Comparison of ENCODE assay signal across 13 cellular contexts in the genomic region with DNA sequence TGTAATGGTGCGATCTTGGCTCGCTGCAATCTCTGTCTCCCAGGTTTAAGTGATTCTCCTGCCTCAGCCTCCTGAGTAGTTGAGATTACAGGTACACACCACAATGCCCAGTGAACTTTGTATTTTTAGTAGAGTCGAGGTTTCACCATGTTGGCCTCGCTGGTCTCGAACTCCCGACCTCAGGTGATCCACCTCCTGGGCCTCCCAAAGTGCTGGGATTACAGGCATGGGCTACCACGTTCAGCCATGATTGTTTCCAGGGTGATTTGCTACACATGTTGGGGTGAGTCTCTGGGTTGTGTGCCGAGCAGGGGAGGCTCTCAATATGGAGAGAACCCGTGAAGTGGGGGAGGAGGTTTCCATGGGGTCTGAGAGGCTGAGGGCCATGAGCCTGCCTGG. TPM values are rescaled to one million over a fixed set of nuclear protein-coding genes. Genes with fewer than 3 reads are reported as not detected.
DNase-seq lines count a peak whose midpoint lies in the region; ATAC-seq, FAIRE-seq and TF ChIP-seq lines count a peak whose summit lies in the region.
"Had no signal": no experiment of that assay in that cellular context is flagged by ENCODE, and none has a peak within 500 bp of the region (broad histone marks: within the 10 kb centered on the region; RNA-seq: fewer than 3 reads in every experiment).

No MANE protein-coding gene starts in this region.

- CTCF ChIA-PET in CD4-positive, alpha-beta memory T cell (lab: Charles Lee; ENCODE audit: partially characterized antibody) = interaction anchor here (1.0 to 4.5 kb wide), 3 partner anchors 9 to 19 kb away, joined by 5 to 29 read pairs (median 10); no protein-coding TSS in a partner anchor

- H3K4me3 Mint-ChIP-seq in CD4-positive, alpha-beta memory T cell = peak overlapping the region; percentile 98 to 100 (median 99)
- peak overlapping the region; percentile 98 for H3K4me3 Mint-ChIP-seq in activated naive CD4-positive, alpha-beta T cell treated with anti-CD3 and anti-CD28 coated beads, Interleukin-2, amount 50 U/mL, for 24 hours
- H3K4me3 Mint-ChIP-seq in naive thymus-derived CD8-positive, alpha-beta T cell = peak overlapping the region; percentile 92 to 100 (median 99)

- TF ChIP-seq POLR2A in GM12892 (IDR thresholded peaks at IDR 0.05; ENCODE audit: low read depth, low read length) = no peak

- no peaks in the 10 kb centered on the region for H3K27me3 Mint-ChIP-seq in CD4-positive, alpha-beta memory T cell
- H3K27me3 Mint-ChIP-seq in activated naive CD4-positive, alpha-beta T cell treated with anti-CD3 and anti-CD28 coated beads, Interleukin-2, amount 50 U/mL, for 24 hours = no peaks in the 10 kb centered on the region
- H3K27me3 Mint-ChIP-seq in naive thymus-derived CD8-positive, alpha-beta T cell = no peaks in the 10 kb centered on the region

- in situ Hi-C loops in brain microvascular endothelial cell (cut with HindIII; ENCODE audit: low pct_ligation_motif_present, low sequenced_read_pairs) = no loop called here

- peak overlapping the region; percentile 63 for H3K27ac ChIP-seq in CD4-positive, alpha-beta memory T cell (ENCODE audit: low read depth, low read length)
- H3K27ac ChIP-seq in brain microvascular endothelial cell = no peak overlapping the region

- peaks cover 0 to 4% (median 0%) of the 10 kb centered on the region in 8 donors for H3K9me3 Mint-ChIP-seq in CD4-positive, alpha-beta memory T cell
- no peaks in the 10 kb centered on the region for H3K9me3 Mint-ChIP-seq in activated naive CD4-positive, alpha-beta T cell treated with anti-CD3 and anti-CD28 coated beads, Interleukin-2, amount 50 U/mL, for 24 hours
- no peaks in the 10 kb centered on the region for H3K9me3 Mint-ChIP-seq in naive thymus-derived CD8-positive, alpha-beta T cell

- H3K9me3 ChIP-seq in CD4-positive, alpha-beta memory T cell (ENCODE audit: control insufficient read depth in 1 of 2, low read length in 2 of 2) = no peaks in the 10 kb centered on the region
- H3K9me3 ChIP-seq: SK-N-SH had no signal

- H3K27ac Mint-ChIP-seq in CD4-positive, alpha-beta memory T cell = peak overlapping the region; percentile 89 to 98 (median 97)
- peak overlapping the region; percentile 100 for H3K27ac Mint-ChIP-seq in activated naive CD4-positive, alpha-beta T cell treated with anti-CD3 and anti-CD28 coated beads, Interleukin-2, amount 50 U/mL, for 24 hours
- H3K27ac Mint-ChIP-seq in naive thymus-derived CD8-positive, alpha-beta T cell = peak overlapping the region; percentile 95 to 100 (median 96)

- H3K27me3 ChIP-seq in CD4-positive, alpha-beta memory T cell (ENCODE audit: insufficient read depth, low read length) = no peaks in the 10 kb centered on the region
- peaks cover 3% of the 10 kb centered on the region for H3K27me3 ChIP-seq in brain microvascular endothelial cell (replicated peaks)

- intact Hi-C loops in CD4-positive, alpha-beta memory T cell (cut with micrococcal nuclease) = loop anchor here (5.0 kb wide), 1 partner anchor 199 kb away; a partner anchor contains a TSS

- H3K4me1 ChIP-seq in CD4-positive, alpha-beta memory T cell (ENCODE audit: insufficient read depth, low read length) = peaks cover 63% of the 10 kb centered on the region

- peak; percentile 27 for FAIRE-seq in GM12892 (lab: Jason Lieb, UNC)

- no peak for ATAC-seq in naive thymus-derived CD8-positive, alpha-beta T cell
- no peak for ATAC-seq in HG03108 (IDR thresholded peaks at IDR 0.05; ENCODE audit: unreplicated experiment)

- H3K36me3 Mint-ChIP-seq in CD4-positive, alpha-beta memory T cell = peaks cover 49 to 63% of the 10 kb centered on the region in 2 donors
- H3K36me3 Mint-ChIP-seq in activated naive CD4-positive, alpha-beta T cell treated with anti-CD3 and anti-CD28 coated beads, Interleukin-2, amount 50 U/mL, for 24 hours = peaks cover 31% of the 10 kb centered on the region
- peaks cover 28 to 60% (median 53%) of the 10 kb centered on the region in 3 donors for H3K36me3 Mint-ChIP-seq in naive thymus-derived CD8-positive, alpha-beta T cell

- no peak for TF ChIP-seq CTCF in brain microvascular endothelial cell (IDR thresholded peaks at IDR 0.05; ENCODE audit: low read depth, low read length, missing control alignments)

- peak overlapping the region; percentile 75 to 91 for H3K4me3 ChIP-seq in CD4-positive, alpha-beta memory T cell (ENCODE audit: low read length in 2 of 2)
- H3K4me3 ChIP-seq in brain microvascular endothelial cell (ENCODE audit: low read depth, low read length) = no peak overlapping the region

- peaks cover 9% of the 10 kb centered on the region for H3K36me3 ChIP-seq in CD4-positive, alpha-beta memory T cell (ENCODE audit: insufficient read depth, low read length)
- H3K36me3 ChIP-seq in brain microvascular endothelial cell (replicated peaks) = no peaks in the 10 kb centered on the region

- DNase-seq in CD4-positive, alpha-beta memory T cell = no peak
- DNase-seq in GM12892 (ENCODE audit: insufficient read length) (no peak), brain microvascular endothelial cell (no peak), medulla oblongata (ENCODE audit: extremely low spot score) (no peak)
- peak in 1 of 10 donors; percentile 60 for DNase-seq in naive thymus-derived CD8-positive, alpha-beta T cell
- DNase-seq: activated CD8-positive, alpha-beta memory T cell treated with anti-CD3 and anti-CD28 coated beads for 24 hours; anterior cingulate cortex; COR-L47; foreskin fibroblast; SK-N-SH; stimulated activated CD4-positive, alpha-beta T cell treated with anti-CD3 and anti-CD28 coated beads, Interleukin-4, amount 100 ng/mL, for 4 hours had no signal

- H3K4me1 Mint-ChIP-seq in CD4-positive, alpha-beta memory T cell = peaks cover 44 to 80% (median 57%) of the 10 kb centered on the region in 4 donors
- H3K4me1 Mint-ChIP-seq in activated naive CD4-positive, alpha-beta T cell treated with anti-CD3 and anti-CD28 coated beads, Interleukin-2, amount 50 U/mL, for 24 hours = peaks cover 68% of the 10 kb centered on the region
- H3K4me1 Mint-ChIP-seq in naive thymus-derived CD8-positive, alpha-beta T cell = peaks cover 47 to 81% (median 62%) of the 10 kb centered on the region in 4 donors

- POLR2A ChIA-PET in CD4-positive, alpha-beta memory T cell (lab: Charles Lee; ENCODE audit: partially characterized antibody) = interaction anchor here (0.6 to 22.7 kb wide), 7 partner anchors 8 to 287 kb away, joined by 3 to 547 read pairs (median 10); a partner anchor contains a TSS
- POLR2A ChIA-PET in naive thymus-derived CD8-positive, alpha-beta T cell (lab: Charles Lee) = interaction anchor here (1.2 to 23.1 kb wide), 3 partner anchors 10 to 14 kb away, joined by 9 to 562 read pairs (median 81); no protein-coding TSS in a partner anchor

RNA-seq across cellular contexts. Expression of a gene that starts 24.8 kb away (rescaled TPM):
- total RNA-seq in CD4-positive, alpha-beta memory T cell = 10 to 100 TPM; 42.8 to 48.7 TPM
- polyA plus RNA-seq in CD4-positive, alpha-beta memory T cell = 10 to 100 TPM; 60.4 to 61.2 TPM
- polyA plus RNA-seq in GM12892 (2012; ENCODE audit: missing spikeins) = 21.8 TPM
- total RNA-seq in naive thymus-derived CD8-positive, alpha-beta T cell = 10 to 100 TPM; 56.7 to 59.1 TPM
- 10 to 100 TPM; 16.7 to 44.2 (median 19.8) TPM for polyA plus RNA-seq in naive thymus-derived CD8-positive, alpha-beta T cell
- polyA plus RNA-seq: SK-N-SH had no signal
